Comparison of ENCODE assay signal across 1 cellular context in the genomic region with DNA sequence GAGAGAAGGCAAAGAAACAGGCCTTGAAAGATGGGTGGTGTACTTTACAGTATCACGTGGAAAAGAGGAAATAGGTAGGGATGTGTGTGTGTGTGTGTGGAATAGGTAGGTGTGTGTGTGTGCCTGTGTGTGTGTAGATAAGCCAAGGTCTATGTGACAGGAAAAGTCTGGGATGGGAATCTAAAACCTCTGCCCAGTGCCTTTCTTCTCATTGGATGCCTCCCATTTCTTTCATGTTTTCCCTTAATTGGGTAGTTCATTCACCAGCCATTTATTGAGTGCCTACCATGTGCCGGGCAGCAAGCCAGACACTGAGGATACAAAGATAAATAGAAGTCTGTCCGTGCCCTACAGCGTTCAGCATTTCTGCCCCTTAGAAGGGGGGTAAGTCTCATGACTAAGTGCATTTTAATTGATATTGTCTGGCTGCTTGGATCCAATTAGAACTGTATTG.
TF ChIP-seq lines count a peak whose summit lies in the region.

No MANE protein-coding gene starts in this region.

TF ChIP-seq in GM12878, 131 proteins besides CTCF, POLR2A, EP300 and RAD21:
- TF ChIP-seq SPI1 (IDR thresholded peaks at IDR 0.05; ENCODE audit: borderline replicate concordance, insufficient read depth, low read depth, low read length) (0 out of 2 replicates have a peak, but pooled peaks have one; percentile 10), RAD51 (IDR thresholded peaks at IDR 0.05) (0 out of 2 replicates have a peak, but pooled peaks have one; percentile 18), HDAC6 (IDR thresholded peaks at IDR 0.05; ENCODE audit: unreplicated experiment) (no peak)
